ENCODE assay signal across 9 cellular contexts in genomic region chr10:28291881-28292297, GRCh38. TPM values are rescaled to one million over a fixed set of nuclear protein-coding genes. Genes with fewer than 3 reads are reported as not detected.
DNase-seq lines count a peak whose midpoint lies in the region; ATAC-seq and TF ChIP-seq lines count a peak whose summit lies in the region.
"Had no signal": no experiment of that assay in that cellular context is flagged by ENCODE, and none has a peak within 500 bp of the region (broad histone marks: within the 10 kb centered on the region; RNA-seq: fewer than 3 reads in every experiment).

No MANE protein-coding gene starts in this region.

- peaks cover 6% of the 10 kb centered on the region for H3K4me1 ChIP-seq in ovary (ENCODE audit: insufficient read depth)
- H3K4me1 ChIP-seq in SK-N-SH (ENCODE audit: control insufficient read depth in 1 of 2, insufficient read depth in 2 of 2, low read depth in 1 of 2, low read length in 1 of 2): no peaks in the 10 kb centered on the region

- POLR2A ChIA-PET in SK-N-SH (lab: Yijun Ruan, JAX): no interaction called here

- H3K36me3 ChIP-seq in ovary (no peaks in the 10 kb centered on the region), SK-N-SH (replicated peaks in 1 of 2; ENCODE audit: control insufficient read depth in 1 of 2, insufficient read depth in 2 of 2, low read length in 1 of 2) (no peaks in the 10 kb centered on the region)

- DNase-seq in AG20443 (ENCODE audit: low spot score): peak; percentile 69
- DNase-seq in NCI-H226: peak; percentile 69
- DNase-seq in choroid plexus epithelial cell (ENCODE audit: low read depth): peak; percentile 78
- DNase-seq in skeletal muscle cell (ENCODE audit: low read depth): peak; percentile 60
- DNase-seq in ovary: no peak
- DNase-seq in effector CD4-positive, alpha-beta T cell: no peak
- DNase-seq in SK-N-SH: no peak
- DNase-seq: NCI-H2227 treated with DMSO at 0.1 percent for 48 hours had no signal

- no peak overlapping the region for H3K9ac ChIP-seq in SK-N-SH

- intact Hi-C loops in ovary (cut with DNase I): no loop called here

- no peaks in the 10 kb centered on the region for H3F3A ChIP-seq in SK-N-SH (replicated peaks; ENCODE audit: insufficient read depth)

- TF ChIP-seq RAD21 in SK-N-SH (IDR thresholded peaks at IDR 0.05; ENCODE audit: low read length): no peak

- no peak overlapping the region for H3K4me3 ChIP-seq in choroid plexus epithelial cell (ENCODE audit: low read depth, low read length)
- no peak overlapping the region for H3K4me3 ChIP-seq in skeletal muscle cell (ENCODE audit: low read depth, low read length)
- H3K4me3 ChIP-seq in ovary: no peak overlapping the region
- no peak overlapping the region for H3K4me3 ChIP-seq in SK-N-SH (ENCODE audit: low read depth in 2 of 2, low read length in 1 of 2)

- no peaks in the 10 kb centered on the region for H3K79me2 ChIP-seq in SK-N-SH (ENCODE audit: insufficient read depth)

- no peak for TF ChIP-seq CTCF in choroid plexus epithelial cell (conservative IDR thresholded peaks at IDR 0.05; ENCODE audit: low read depth, low read length)
- no peak for TF ChIP-seq CTCF in ovary (IDR thresholded peaks at IDR 0.05)
- no peak for TF ChIP-seq CTCF in SK-N-SH (IDR thresholded peaks at IDR 0.05)

- H3K9me2 ChIP-seq in SK-N-SH: no peaks in the 10 kb centered on the region

- no peaks in the 10 kb centered on the region for H4K20me1 ChIP-seq in SK-N-SH (ENCODE audit: insufficient read depth)

- H3K27me3 ChIP-seq in ovary (no peaks in the 10 kb centered on the region), SK-N-SH (ENCODE audit: insufficient read depth) (peaks cover 41% of the 10 kb centered on the region; the same call in 1 of the 2 replicates)

- WGBS in ovary, 3 donors: 61 to 65% (median 64%) methylated on average over 5 of the region's 5 CpGs
- 15% methylated on average over 5 of the region's 5 CpGs for WGBS in SK-N-SH (ENCODE audit: low lambda C conversion rate)

- H3K9me3 ChIP-seq in ovary (no peaks in the 10 kb centered on the region), SK-N-SH (no peaks in the 10 kb centered on the region)

- CTCF ChIA-PET in SK-N-SH (lab: Yijun Ruan, JAX): no interaction called here

- no peak for TF ChIP-seq POLR2A in ovary (IDR thresholded peaks at IDR 0.05)

- no peak overlapping the region for H2AFZ ChIP-seq in SK-N-SH (ENCODE audit: low read depth)

- no peak overlapping the region for H3K4me2 ChIP-seq in SK-N-SH

- no peak for ATAC-seq in HG03520 (IDR thresholded peaks at IDR 0.05; ENCODE audit: unreplicated experiment)

- no peak overlapping the region for H3K27ac ChIP-seq in ovary
- H3K27ac ChIP-seq in SK-N-SH (ENCODE audit: low read depth in 2 of 2, low read length in 1 of 2): no peak overlapping the region

- TF ChIP-seq EP300 in ovary (IDR thresholded peaks at IDR 0.05) (no peak), SK-N-SH (IDR thresholded peaks at IDR 0.05; ENCODE audit: borderline replicate concordance in 1 of 2, low read depth in 1 of 2, low read length in 1 of 2) (no peak)

TF ChIP-seq in SK-N-SH, 30 proteins besides CTCF, POLR2A, EP300 and RAD21:
- TF ChIP-seq TCF12 (IDR thresholded peaks at IDR 0.05) (no peak), TEAD4 (IDR thresholded peaks at IDR 0.05; ENCODE audit: borderline replicate concordance, insufficient read depth) (no peak), FOSL2 (IDR thresholded peaks at IDR 0.05; ENCODE audit: borderline replicate concordance, low read depth) (no peak; the same call in 1 of the 2 replicates), NRF1 (IDR thresholded peaks at IDR 0.05; ENCODE audit: low read depth, low read length) (no peak), ELF1 (IDR thresholded peaks at IDR 0.05) (no peak), NFIC (IDR thresholded peaks at IDR 0.05; ENCODE audit: borderline replicate concordance) (no peak), USF2 (IDR thresholded peaks at IDR 0.05; ENCODE audit: borderline replicate concordance, low read depth, low read length) (no peak), CHD2 (IDR thresholded peaks at IDR 0.05; ENCODE audit: low read length, partially characterized antibody) (no peak), TAF1 (IDR thresholded peaks at IDR 0.05; ENCODE audit: borderline replicate concordance, low read depth, low read length) (no peak), GATA2 (CRISPR knock-in tag; IDR thresholded peaks at IDR 0.05) (no peak), MAX (IDR thresholded peaks at IDR 0.05; ENCODE audit: low read depth) (no peak)

RNA-seq across cellular contexts. Expression of gene MPP7, which starts 11.0 kb away (rescaled TPM):
- 10 to 100 TPM in 3 of 7 donors, 1 to 10 TPM in 4; 2.2 to 13.3 (median 9.3) TPM for total RNA-seq in ovary
- polyA plus RNA-seq in ovary: 1 to 10 TPM; 2.3 to 7.5 TPM
- 0.02 TPM in 1 of 2 replicates, not detected in the other for polyA plus RNA-seq in SK-N-SH (2012; rRNA removed)
- polyA plus RNA-seq in SK-N-SH (2012; cell fraction: cytosol; rRNA removed): 0.03 TPM in 2 replicates
- polyA plus RNA-seq in SK-N-SH (2012; cell fraction: nucleus; rRNA removed): not detected in 2 replicates

Comparison
In these comparisons a context has a peak if more than half of its experiments do, and no peak if none do; other contexts are left out.
1. DNase-seq: peak in AG20443 (single experiment), NCI-H226 (single experiment), choroid plexus epithelial cell (single experiment) and skeletal muscle cell (single experiment); none in ovary (0 of 5), effector CD4-positive, alpha-beta T cell (single experiment) and SK-N-SH (single experiment).